In the genomic region with DNA sequence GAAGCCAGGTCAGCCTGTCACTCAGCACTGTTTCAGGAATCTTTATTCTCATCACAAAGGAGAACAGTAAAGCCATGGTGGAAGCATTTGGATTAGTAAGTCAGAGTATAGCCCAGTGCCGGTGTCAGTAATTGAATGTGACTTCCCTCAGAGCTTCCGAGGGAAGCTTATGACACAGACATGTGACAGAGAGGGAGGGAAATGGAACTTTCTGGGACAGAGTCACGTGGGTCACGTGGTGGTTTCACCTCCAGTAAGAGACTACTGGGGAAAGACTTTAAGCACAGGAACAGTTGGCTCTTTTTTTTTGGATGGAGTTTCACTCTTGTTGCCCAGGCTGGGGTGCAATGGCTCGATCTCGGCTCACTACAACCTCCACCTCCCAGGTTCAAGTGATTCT, we compare ENCODE assay signal across 3 cellular contexts.
A peak's percentile ranks its signal among the peaks of the same experiment; 100 is the strongest.
TF ChIP-seq lines count a peak whose summit lies in the region.

No MANE protein-coding gene starts in this region.

TF ChIP-seq in HepG2, 621 proteins besides CTCF, POLR2A, EP300 and RAD21:
- TF ChIP-seq, protein P1, sequence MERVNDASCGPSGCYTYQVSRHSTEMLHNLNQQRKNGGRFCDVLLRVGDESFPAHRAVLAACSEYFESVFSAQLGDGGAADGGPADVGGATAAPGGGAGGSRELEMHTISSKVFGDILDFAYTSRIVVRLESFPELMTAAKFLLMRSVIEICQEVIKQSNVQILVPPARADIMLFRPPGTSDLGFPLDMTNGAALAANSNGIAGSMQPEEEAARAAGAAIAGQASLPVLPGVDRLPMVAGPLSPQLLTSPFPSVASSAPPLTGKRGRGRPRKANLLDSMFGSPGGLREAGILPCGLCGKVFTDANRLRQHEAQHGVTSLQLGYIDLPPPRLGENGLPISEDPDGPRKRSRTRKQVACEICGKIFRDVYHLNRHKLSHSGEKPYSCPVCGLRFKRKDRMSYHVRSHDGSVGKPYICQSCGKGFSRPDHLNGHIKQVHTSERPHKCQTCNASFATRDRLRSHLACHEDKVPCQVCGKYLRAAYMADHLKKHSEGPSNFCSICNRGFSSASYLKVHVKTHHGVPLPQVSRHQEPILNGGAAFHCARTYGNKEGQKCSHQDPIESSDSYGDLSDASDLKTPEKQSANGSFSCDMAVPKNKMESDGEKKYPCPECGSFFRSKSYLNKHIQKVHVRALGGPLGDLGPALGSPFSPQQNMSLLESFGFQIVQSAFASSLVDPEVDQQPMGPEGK (CRISPR knock-in tag; IDR thresholded peaks at IDR 0.05), result no peak
- TF ChIP-seq, protein P2, sequence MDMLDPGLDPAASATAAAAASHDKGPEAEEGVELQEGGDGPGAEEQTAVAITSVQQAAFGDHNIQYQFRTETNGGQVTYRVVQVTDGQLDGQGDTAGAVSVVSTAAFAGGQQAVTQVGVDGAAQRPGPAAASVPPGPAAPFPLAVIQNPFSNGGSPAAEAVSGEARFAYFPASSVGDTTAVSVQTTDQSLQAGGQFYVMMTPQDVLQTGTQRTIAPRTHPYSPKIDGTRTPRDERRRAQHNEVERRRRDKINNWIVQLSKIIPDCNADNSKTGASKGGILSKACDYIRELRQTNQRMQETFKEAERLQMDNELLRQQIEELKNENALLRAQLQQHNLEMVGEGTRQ (IDR thresholded peaks at IDR 0.05; ENCODE audit: low read depth, low read length), result peak; percentile 29; the same call in 1 of the 2 replicates
- TF ChIP-seq, protein P2 (CRISPR knock-in tag; IDR thresholded peaks at IDR 0.05; ENCODE audit: borderline replicate concordance), result no peak

TF ChIP-seq in HEK293T, 16 proteins besides CTCF, POLR2A, EP300 and RAD21:
- TF ChIP-seq L3MBTL2 (conservative IDR thresholded peaks at IDR 0.05) (0 out of 2 replicates have a peak, but pooled peaks have one; percentile 14), ELF4 (IDR thresholded peaks at IDR 0.05) (no peak)

TF ChIP-seq in K562, 482 proteins besides CTCF, POLR2A, EP300 and RAD21 (continues in another document):
- TF ChIP-seq ZNF140 (CRISPR knock-in tag; IDR thresholded peaks at IDR 0.05), result no peak
- TF ChIP-seq ZC3H11A (IDR thresholded peaks at IDR 0.05; ENCODE audit: low read depth, low read length), result no peak
- TF ChIP-seq SNIP1 (IDR thresholded peaks at IDR 0.05; ENCODE audit: low read depth), result no peak
- TF ChIP-seq CBX3 (IDR thresholded peaks at IDR 0.05; ENCODE audit: borderline replicate concordance in 1 of 2, low read length in 2 of 2), result no peak
- TF ChIP-seq TRIM24 (IDR thresholded peaks at IDR 0.05), result no peak
- TF ChIP-seq ZNF12 (CRISPR knock-in tag; IDR thresholded peaks at IDR 0.05), result no peak
- TF ChIP-seq TEAD4 (IDR thresholded peaks at IDR 0.05; ENCODE audit: low read length), result no peak
- no peak for TF ChIP-seq TEAD4 (CRISPR knock-in tag; IDR thresholded peaks at IDR 0.05; ENCODE audit: borderline replicate concordance)
- TF ChIP-seq ZFP30 (CRISPR knock-in tag; IDR thresholded peaks at IDR 0.05; ENCODE audit: borderline replicate concordance), result no peak
- no peak for TF ChIP-seq CC2D1A (IDR thresholded peaks at IDR 0.05)
- TF ChIP-seq MIER1 (IDR thresholded peaks at IDR 0.05; ENCODE audit: low read depth), result no peak
- TF ChIP-seq ZNF232 (CRISPR knock-in tag; IDR thresholded peaks at IDR 0.05), result no peak
- TF ChIP-seq, protein P3, sequence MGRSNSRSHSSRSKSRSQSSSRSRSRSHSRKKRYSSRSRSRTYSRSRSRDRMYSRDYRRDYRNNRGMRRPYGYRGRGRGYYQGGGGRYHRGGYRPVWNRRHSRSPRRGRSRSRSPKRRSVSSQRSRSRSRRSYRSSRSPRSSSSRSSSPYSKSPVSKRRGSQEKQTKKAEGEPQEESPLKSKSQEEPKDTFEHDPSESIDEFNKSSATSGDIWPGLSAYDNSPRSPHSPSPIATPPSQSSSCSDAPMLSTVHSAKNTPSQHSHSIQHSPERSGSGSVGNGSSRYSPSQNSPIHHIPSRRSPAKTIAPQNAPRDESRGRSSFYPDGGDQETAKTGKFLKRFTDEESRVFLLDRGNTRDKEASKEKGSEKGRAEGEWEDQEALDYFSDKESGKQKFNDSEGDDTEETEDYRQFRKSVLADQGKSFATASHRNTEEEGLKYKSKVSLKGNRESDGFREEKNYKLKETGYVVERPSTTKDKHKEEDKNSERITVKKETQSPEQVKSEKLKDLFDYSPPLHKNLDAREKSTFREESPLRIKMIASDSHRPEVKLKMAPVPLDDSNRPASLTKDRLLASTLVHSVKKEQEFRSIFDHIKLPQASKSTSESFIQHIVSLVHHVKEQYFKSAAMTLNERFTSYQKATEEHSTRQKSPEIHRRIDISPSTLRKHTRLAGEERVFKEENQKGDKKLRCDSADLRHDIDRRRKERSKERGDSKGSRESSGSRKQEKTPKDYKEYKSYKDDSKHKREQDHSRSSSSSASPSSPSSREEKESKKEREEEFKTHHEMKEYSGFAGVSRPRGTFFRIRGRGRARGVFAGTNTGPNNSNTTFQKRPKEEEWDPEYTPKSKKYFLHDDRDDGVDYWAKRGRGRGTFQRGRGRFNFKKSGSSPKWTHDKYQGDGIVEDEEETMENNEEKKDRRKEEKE (IDR thresholded peaks at IDR 0.05; ENCODE audit: borderline replicate concordance in 1 of 2, control insufficient read depth in 1 of 2, low read depth in 2 of 2, low read length in 1 of 2), result no peak
- no peak for TF ChIP-seq TFAM (CRISPR knock-in tag; conservative IDR thresholded peaks at IDR 0.05)
- TF ChIP-seq, protein P2 (CRISPR knock-in tag; IDR thresholded peaks at IDR 0.05), result peak; percentile 71
- TF ChIP-seq SP2 (IDR thresholded peaks at IDR 0.05; ENCODE audit: extremely low read depth, low read depth, low read length, poor library complexity, severe bottlenecking), result no peak
- TF ChIP-seq, protein P4, sequence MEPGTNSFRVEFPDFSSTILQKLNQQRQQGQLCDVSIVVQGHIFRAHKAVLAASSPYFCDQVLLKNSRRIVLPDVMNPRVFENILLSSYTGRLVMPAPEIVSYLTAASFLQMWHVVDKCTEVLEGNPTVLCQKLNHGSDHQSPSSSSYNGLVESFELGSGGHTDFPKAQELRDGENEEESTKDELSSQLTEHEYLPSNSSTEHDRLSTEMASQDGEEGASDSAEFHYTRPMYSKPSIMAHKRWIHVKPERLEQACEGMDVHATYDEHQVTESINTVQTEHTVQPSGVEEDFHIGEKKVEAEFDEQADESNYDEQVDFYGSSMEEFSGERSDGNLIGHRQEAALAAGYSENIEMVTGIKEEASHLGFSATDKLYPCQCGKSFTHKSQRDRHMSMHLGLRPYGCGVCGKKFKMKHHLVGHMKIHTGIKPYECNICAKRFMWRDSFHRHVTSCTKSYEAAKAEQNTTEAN (CRISPR knock-in tag; IDR thresholded peaks at IDR 0.05), result no peak
- TF ChIP-seq, protein P5, sequence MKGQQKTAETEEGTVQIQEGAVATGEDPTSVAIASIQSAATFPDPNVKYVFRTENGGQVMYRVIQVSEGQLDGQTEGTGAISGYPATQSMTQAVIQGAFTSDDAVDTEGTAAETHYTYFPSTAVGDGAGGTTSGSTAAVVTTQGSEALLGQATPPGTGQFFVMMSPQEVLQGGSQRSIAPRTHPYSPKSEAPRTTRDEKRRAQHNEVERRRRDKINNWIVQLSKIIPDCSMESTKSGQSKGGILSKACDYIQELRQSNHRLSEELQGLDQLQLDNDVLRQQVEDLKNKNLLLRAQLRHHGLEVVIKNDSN (CRISPR knock-in tag; IDR thresholded peaks at IDR 0.05), result peak; percentile 43
- TF ChIP-seq RAD51 (IDR thresholded peaks at IDR 0.05; ENCODE audit: borderline replicate concordance, low read depth), result peak; percentile 64
- TF ChIP-seq ESRRA (IDR thresholded peaks at IDR 0.05; ENCODE audit: borderline replicate concordance, low read depth), result no peak
- no peak for TF ChIP-seq ZC3H8 (IDR thresholded peaks at IDR 0.05)
- no peak for TF ChIP-seq GTF2F1 (IDR thresholded peaks at IDR 0.05; ENCODE audit: low read depth, low read length)
- TF ChIP-seq, protein P6, sequence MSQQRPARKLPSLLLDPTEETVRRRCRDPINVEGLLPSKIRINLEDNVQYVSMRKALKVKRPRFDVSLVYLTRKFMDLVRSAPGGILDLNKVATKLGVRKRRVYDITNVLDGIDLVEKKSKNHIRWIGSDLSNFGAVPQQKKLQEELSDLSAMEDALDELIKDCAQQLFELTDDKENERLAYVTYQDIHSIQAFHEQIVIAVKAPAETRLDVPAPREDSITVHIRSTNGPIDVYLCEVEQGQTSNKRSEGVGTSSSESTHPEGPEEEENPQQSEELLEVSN (IDR thresholded peaks at IDR 0.05; ENCODE audit: borderline replicate concordance in 1 of 2, extremely low read depth in 1 of 2, insufficient read depth in 1 of 2, insufficient read length in 1 of 2, low read depth in 1 of 2, low read length in 1 of 2, poor library complexity in 1 of 2, severe bottlenecking in 1 of 2), result peak in 1 of 2 experiments; percentile 31
- TF ChIP-seq, protein P7, sequence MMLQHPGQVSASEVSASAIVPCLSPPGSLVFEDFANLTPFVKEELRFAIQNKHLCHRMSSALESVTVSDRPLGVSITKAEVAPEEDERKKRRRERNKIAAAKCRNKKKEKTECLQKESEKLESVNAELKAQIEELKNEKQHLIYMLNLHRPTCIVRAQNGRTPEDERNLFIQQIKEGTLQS (IDR thresholded peaks at IDR 0.05), result no peak
- TF ChIP-seq, protein P7 (CRISPR knock-in tag; conservative IDR thresholded peaks at IDR 0.05), result no peak
- no peak for TF ChIP-seq FOXA1 (IDR thresholded peaks at IDR 0.05; ENCODE audit: borderline replicate concordance)
- TF ChIP-seq, protein P8, sequence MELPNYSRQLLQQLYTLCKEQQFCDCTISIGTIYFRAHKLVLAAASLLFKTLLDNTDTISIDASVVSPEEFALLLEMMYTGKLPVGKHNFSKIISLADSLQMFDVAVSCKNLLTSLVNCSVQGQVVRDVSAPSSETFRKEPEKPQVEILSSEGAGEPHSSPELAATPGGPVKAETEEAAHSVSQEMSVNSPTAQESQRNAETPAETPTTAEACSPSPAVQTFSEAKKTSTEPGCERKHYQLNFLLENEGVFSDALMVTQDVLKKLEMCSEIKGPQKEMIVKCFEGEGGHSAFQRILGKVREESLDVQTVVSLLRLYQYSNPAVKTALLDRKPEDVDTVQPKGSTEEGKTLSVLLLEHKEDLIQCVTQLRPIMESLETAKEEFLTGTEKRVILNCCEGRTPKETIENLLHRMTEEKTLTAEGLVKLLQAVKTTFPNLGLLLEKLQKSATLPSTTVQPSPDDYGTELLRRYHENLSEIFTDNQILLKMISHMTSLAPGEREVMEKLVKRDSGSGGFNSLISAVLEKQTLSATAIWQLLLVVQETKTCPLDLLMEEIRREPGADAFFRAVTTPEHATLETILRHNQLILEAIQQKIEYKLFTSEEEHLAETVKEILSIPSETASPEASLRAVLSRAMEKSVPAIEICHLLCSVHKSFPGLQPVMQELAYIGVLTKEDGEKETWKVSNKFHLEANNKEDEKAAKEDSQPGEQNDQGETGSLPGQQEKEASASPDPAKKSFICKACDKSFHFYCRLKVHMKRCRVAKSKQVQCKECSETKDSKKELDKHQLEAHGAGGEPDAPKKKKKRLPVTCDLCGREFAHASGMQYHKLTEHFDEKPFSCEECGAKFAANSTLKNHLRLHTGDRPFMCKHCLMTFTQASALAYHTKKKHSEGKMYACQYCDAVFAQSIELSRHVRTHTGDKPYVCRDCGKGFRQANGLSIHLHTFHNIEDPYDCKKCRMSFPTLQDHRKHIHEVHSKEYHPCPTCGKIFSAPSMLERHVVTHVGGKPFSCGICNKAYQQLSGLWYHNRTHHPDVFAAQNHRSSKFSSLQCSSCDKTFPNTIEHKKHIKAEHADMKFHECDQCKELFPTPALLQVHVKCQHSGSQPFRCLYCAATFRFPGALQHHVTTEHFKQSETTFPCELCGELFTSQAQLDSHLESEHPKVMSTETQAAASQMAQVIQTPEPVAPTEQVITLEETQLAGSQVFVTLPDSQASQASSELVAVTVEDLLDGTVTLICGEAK (IDR thresholded peaks at IDR 0.05), result no peak
- TF ChIP-seq, protein P8 (CRISPR knock-in tag; IDR thresholded peaks at IDR 0.05), result no peak
